33 cellular contexts compared by ENCODE assay signal in the genomic region with DNA sequence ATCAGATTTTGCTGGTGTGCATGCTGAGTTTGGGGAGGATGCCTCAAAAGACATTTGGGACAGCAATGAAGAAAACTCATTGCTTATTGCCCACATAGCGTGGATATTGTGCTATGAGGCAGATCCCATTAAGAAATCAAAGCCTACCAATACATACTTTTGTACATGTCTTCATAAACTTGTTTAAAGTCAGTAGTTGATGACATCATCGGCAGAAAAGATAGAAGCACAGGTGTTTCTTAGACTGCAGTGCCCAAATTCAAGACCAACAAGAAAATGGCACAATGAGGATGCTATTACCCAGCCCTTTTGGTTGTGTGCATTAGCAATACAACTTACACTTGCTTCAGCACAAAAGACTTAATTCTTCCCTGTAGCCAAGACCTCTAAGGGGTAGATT.
DNase-seq lines count a peak whose midpoint lies in the region; ATAC-seq, FAIRE-seq and TF ChIP-seq lines count a peak whose summit lies in the region.
"Had no signal": no experiment of that assay in that cellular context is flagged by ENCODE, and none has a peak within 500 bp of the region (broad histone marks: within the 10 kb centered on the region; RNA-seq: fewer than 3 reads in every experiment).

No MANE protein-coding gene starts in this region.

- no peaks in the 10 kb centered on the region for H3K9me3 ChIP-seq in HepG2 (ENCODE audit: low read length)
- no peaks in the 10 kb centered on the region for H3K9me3 ChIP-seq in right lobe of liver
- H3K9me3 ChIP-seq in HEK293 (ENCODE audit: control insufficient read depth, insufficient read depth, low read depth, low read length) = no peaks in the 10 kb centered on the region
- H3K9me3 ChIP-seq: A549; BE2C; BLaER1; BLaER1 treated with 17β-estradiol and CSF1 and Interleukin-3, amounts not matched to agents 10 nM and 100 nM; Caco-2 had no signal

- DNase-seq in HepG2 (ENCODE audit: low spot score) (no peak), right lobe of liver (no peak), bronchial epithelial cell (ENCODE audit: low read depth) (no peak), NCI-H2196 treated with DMSO at 0.1 percent for 48 hours (lab: John Stamatoyannopoulos, UW; ENCODE audit: unreplicated experiment) (no peak)
- DNase-seq: 8988T; ACHN; AML-193; BE2C; C1 segment of cervical spinal cord; Caco-2; Calu3; CD4-positive, alpha-beta memory T cell; CD4-positive, alpha-beta T cell; CD4-positive, CD25-positive, alpha-beta regulatory T cell; CD8-positive, alpha-beta memory T cell; CD8-positive, alpha-beta T cell; COR-L47; DMS 273 treated with DMSO at 0.1 percent for 48 hours; DMS153; DMS53; DMS79; DMS79 treated with DMSO at 0.1 percent for 48 hours; DND-41; EL had no signal

- no peak overlapping the region for H3K27ac ChIP-seq in HepG2 (ENCODE audit: extremely low read length, insufficient read depth, low read length)
- no peak overlapping the region for H3K27ac ChIP-seq in right lobe of liver
- H3K27ac ChIP-seq in HEK293 (ENCODE audit: extremely low read depth, low read depth, low read length) = no peak overlapping the region
- H3K27ac ChIP-seq: 22Rv1; A549; BLaER1; BLaER1 treated with 17β-estradiol and CSF1 and Interleukin-3, amounts not matched to agents 10 nM and 100 nM; C4-2B had no signal

- no peak for TF ChIP-seq EP300 in HepG2 (IDR thresholded peaks at IDR 0.05; ENCODE audit: low read depth in 2 of 2, low read length in 2 of 2)
- no peak for TF ChIP-seq EP300 in HepG2 (CRISPR knock-in tag; IDR thresholded peaks at IDR 0.05; ENCODE audit: borderline replicate concordance)

- H3K36me3 ChIP-seq in HepG2 (replicated peaks in 1 of 2; ENCODE audit: control insufficient read depth in 1 of 2, insufficient read depth in 2 of 2, low read length in 2 of 2) (no peaks in the 10 kb centered on the region), right lobe of liver (no peaks in the 10 kb centered on the region), HEK293 (ENCODE audit: control insufficient read depth in 2 of 2, insufficient read depth in 1 of 2, low read length in 2 of 2) (no peaks in the 10 kb centered on the region), bronchial epithelial cell (ENCODE audit: control insufficient read depth, insufficient read depth, low read length) (no peaks in the 10 kb centered on the region)
- H3K36me3 ChIP-seq: BE2C; BLaER1; BLaER1 treated with 17β-estradiol and CSF1 and Interleukin-3, amounts not matched to agents 10 nM and 100 nM had no signal

- TF ChIP-seq CTCF in HepG2 (CRISPR knock-in tag; IDR thresholded peaks at IDR 0.05) (no peak), right lobe of liver (IDR thresholded peaks at IDR 0.05) (no peak), HEK293 (tag by site-specific recombination; IDR thresholded peaks at IDR 0.05) (no peak), bronchial epithelial cell (IDR thresholded peaks at IDR 0.05; ENCODE audit: insufficient read depth, low read length, severe bottlenecking) (no peak)

- no peaks in the 10 kb centered on the region for H3K4me1 ChIP-seq in HepG2 (ENCODE audit: insufficient read depth, low read length)
- H3K4me1 ChIP-seq in right lobe of liver = no peaks in the 10 kb centered on the region
- no peaks in the 10 kb centered on the region for H3K4me1 ChIP-seq in HEK293 (ENCODE audit: control insufficient read depth, insufficient read depth, low read length)
- H3K4me1 ChIP-seq: A549; BE2C; BLaER1; BLaER1 treated with 17β-estradiol and CSF1 and Interleukin-3, amounts not matched to agents 10 nM and 100 nM; Caco-2 had no signal

- H3K4me3 ChIP-seq in HepG2 (replicated peaks in 1 of 3; ENCODE audit: insufficient read depth in 1 of 3, low read depth in 2 of 3, low read length in 3 of 3) (no peak overlapping the region), right lobe of liver (no peak overlapping the region), HEK293 (ENCODE audit: low read depth, low read length) (no peak overlapping the region), bronchial epithelial cell (ENCODE audit: low read depth, low read length) (no peak overlapping the region)
- H3K4me3 ChIP-seq: A549; BLaER1; BLaER1 treated with 17β-estradiol and CSF1 and Interleukin-3, amounts not matched to agents 10 nM and 100 nM had no signal

- TF ChIP-seq RAD21 in HepG2 (CRISPR knock-in tag; IDR thresholded peaks at IDR 0.05) = no peak

- no TSS peak for BruUV-seq in HepG2 (replicated peaks; lab: Mats Ljungman, UMichigan)

- H2AFZ ChIP-seq in HepG2 (ENCODE audit: low read length) = no peak overlapping the region

- POLR2A ChIA-PET in HepG2 (lab: Yijun Ruan, JAX) = no interaction called here
- POLR2A ChIA-PET in HEK293 (lab: Yijun Ruan, JAX) = no interaction called here

- H4K20me1 ChIP-seq in HepG2 (ENCODE audit: insufficient read depth, low read length) = no peaks in the 10 kb centered on the region
- H4K20me1 ChIP-seq: BLaER1; BLaER1 treated with 17β-estradiol and CSF1 and Interleukin-3, amounts not matched to agents 10 nM and 100 nM had no signal

- no peak overlapping the region for H3K9ac ChIP-seq in HepG2 (ENCODE audit: insufficient read depth, low read depth, low read length)
- H3K9ac ChIP-seq: BLaER1; BLaER1 treated with 17β-estradiol and CSF1 and Interleukin-3, amounts not matched to agents 10 nM and 100 nM had no signal

- 0% methylated on average over 2 of the region's 2 CpGs for WGBS in HepG2 (ENCODE audit: low lambda C conversion rate)
- 73% methylated on average over 2 of the region's 2 CpGs for WGBS in right lobe of liver (ENCODE audit: insufficient coverage, low coverage, low lambda C conversion rate, missing lambda C conversion rate)

- ATAC-seq in HepG2 (no peak), right lobe of liver (no peak), HG03469 (IDR thresholded peaks at IDR 0.05; ENCODE audit: unreplicated experiment) (no peak)
- ATAC-seq: A549; CD8-positive, alpha-beta T cell had no signal

- FAIRE-seq in HepG2 (lab: Jason Lieb, UNC) (no peak), bronchial epithelial cell (lab: Jason Lieb, UNC) (peak; percentile 82)
- FAIRE-seq: A204.1, A549, D721Med had no signal

- no peak overlapping the region for H3K4me2 ChIP-seq in HepG2 (ENCODE audit: low read depth, low read length)
- H3K4me2 ChIP-seq: A549; BLaER1; BLaER1 treated with 17β-estradiol and CSF1 and Interleukin-3, amounts not matched to agents 10 nM and 100 nM had no signal

- intact Hi-C loops in HepG2 (cut with micrococcal nuclease; ENCODE audit: unreplicated experiment) (no loop called here), right lobe of liver (cut with DNase I) (no loop called here)

- H3K27me3 ChIP-seq in HepG2 (ENCODE audit: control insufficient read depth in 1 of 2, insufficient read depth in 2 of 2, low read length in 2 of 2) = no peaks in the 10 kb centered on the region
- H3K27me3 ChIP-seq in right lobe of liver = no peaks in the 10 kb centered on the region
- H3K27me3 ChIP-seq in bronchial epithelial cell (ENCODE audit: control insufficient read depth, insufficient read depth, low read length) = no peaks in the 10 kb centered on the region
- H3K27me3 ChIP-seq: BE2C; BLaER1; BLaER1 treated with 17β-estradiol and CSF1 and Interleukin-3, amounts not matched to agents 10 nM and 100 nM had no signal

- in situ Hi-C loops in HepG2 (cut with HindIII; ENCODE audit: extremely low pct_ligation_motif_present, low pct_unique_long_range_greater_than_20kb) = no loop called here

- H3K79me2 ChIP-seq in HepG2 (ENCODE audit: insufficient read depth, low read length) = no peaks in the 10 kb centered on the region

- CTCF ChIA-PET in HepG2 (lab: Yijun Ruan, JAX; ENCODE audit: low intra/inter-chr PET ratio, low total read pairs) = no interaction called here
- CTCF ChIA-PET in HEK293 (lab: Yijun Ruan, JAX) = no interaction called here

- TF ChIP-seq POLR2A in HepG2 (IDR thresholded peaks at IDR 0.05; ENCODE audit: insufficient read depth in 1 of 2, low read depth in 2 of 2, low read length in 2 of 2) (no peak), right lobe of liver (IDR thresholded peaks at IDR 0.05) (no peak)

TF ChIP-seq in HepG2, 621 proteins besides CTCF, POLR2A, EP300 and RAD21 (continues in another document):
- TF ChIP-seq ATF7 (IDR thresholded peaks at IDR 0.05) = peak; percentile 95
- TF ChIP-seq ATF7 (CRISPR knock-in tag; IDR thresholded peaks at IDR 0.05) = no peak

TF ChIP-seq in HEK293, 187 proteins besides CTCF, POLR2A, EP300 and RAD21:
- TF ChIP-seq, protein P1, sequence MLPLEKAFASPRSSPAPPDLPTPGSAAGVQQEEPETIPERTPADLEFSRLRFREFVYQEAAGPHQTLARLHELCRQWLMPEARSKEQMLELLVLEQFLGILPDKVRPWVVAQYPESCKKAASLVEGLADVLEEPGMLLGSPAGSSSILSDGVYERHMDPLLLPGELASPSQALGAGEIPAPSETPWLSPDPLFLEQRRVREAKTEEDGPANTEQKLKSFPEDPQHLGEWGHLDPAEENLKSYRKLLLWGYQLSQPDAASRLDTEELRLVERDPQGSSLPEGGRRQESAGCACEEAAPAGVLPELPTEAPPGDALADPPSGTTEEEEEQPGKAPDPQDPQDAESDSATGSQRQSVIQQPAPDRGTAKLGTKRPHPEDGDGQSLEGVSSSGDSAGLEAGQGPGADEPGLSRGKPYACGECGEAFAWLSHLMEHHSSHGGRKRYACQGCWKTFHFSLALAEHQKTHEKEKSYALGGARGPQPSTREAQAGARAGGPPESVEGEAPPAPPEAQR (tag by site-specific recombination; IDR thresholded peaks at IDR 0.05) = no peak
- TF ChIP-seq, protein P2, sequence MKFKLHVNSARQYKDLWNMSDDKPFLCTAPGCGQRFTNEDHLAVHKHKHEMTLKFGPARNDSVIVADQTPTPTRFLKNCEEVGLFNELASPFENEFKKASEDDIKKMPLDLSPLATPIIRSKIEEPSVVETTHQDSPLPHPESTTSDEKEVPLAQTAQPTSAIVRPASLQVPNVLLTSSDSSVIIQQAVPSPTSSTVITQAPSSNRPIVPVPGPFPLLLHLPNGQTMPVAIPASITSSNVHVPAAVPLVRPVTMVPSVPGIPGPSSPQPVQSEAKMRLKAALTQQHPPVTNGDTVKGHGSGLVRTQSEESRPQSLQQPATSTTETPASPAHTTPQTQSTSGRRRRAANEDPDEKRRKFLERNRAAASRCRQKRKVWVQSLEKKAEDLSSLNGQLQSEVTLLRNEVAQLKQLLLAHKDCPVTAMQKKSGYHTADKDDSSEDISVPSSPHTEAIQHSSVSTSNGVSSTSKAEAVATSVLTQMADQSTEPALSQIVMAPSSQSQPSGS (tag by site-specific recombination; IDR thresholded peaks at IDR 0.05; ENCODE audit: low read depth) = peak; percentile 77
- no peak for TF ChIP-seq ZFHX2 (tag by site-specific recombination; conservative IDR thresholded peaks at IDR 0.05)
TF ChIP-seq in HEK293: peak in this region for 1.
